Comparison of ENCODE assay signal across 6 cellular contexts in the genomic region with DNA sequence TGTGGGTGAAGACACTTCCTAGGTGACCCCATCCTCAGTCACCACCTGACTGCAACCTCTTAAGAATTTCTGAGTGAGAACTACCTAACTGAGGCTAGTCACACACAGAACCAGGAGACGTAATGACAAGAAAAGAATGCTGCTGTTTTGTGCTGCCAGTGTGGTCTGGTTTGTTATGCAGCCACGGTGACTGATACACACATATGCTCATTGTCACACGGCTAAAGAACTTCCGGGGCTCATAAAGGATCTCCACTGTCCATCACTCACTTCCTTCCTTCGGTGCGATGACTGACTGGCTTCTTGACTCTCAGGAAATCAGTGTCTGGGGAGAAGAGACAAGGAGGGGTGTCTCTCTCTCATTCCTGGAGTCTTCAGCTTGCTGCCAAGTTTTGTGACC.
"Had no signal": no experiment of that assay in that cellular context is flagged by ENCODE, and none has a peak within 500 bp of the region (broad histone marks: within the 10 kb centered on the region; RNA-seq: fewer than 3 reads in every experiment).

No MANE protein-coding gene starts in this region.

- H3K27ac Mint-ChIP-seq: GM23338, H9 had no signal

- DNase-seq: H9, HCEC 1CT, IMR-90, KG1 had no signal

- ATAC-seq: GM23338, K562 had no signal

- H3K4me3 ChIP-seq: GM23338, K562 had no signal

- H3K4me3 Mint-ChIP-seq: GM23338, H9 had no signal
